8 cellular contexts compared by ENCODE assay signal in genomic region chr5:23139338-23140171, GRCh38.
DNase-seq lines count a peak whose midpoint lies in the region; ATAC-seq and TF ChIP-seq lines count a peak whose summit lies in the region.

No MANE protein-coding gene starts in this region.

- TF ChIP-seq POLR2A in lower leg skin (IDR thresholded peaks at IDR 0.05) (no peak), gastrocnemius medialis (IDR thresholded peaks at IDR 0.05) (no peak)

- H3K27ac ChIP-seq in left ventricle myocardium inferior (replicated peaks) (no peak overlapping the region), gastrocnemius medialis (no peak overlapping the region)

- 6 to 9% methylated on average over 4 of the region's 4 CpGs for WGBS in lower leg skin, 2 donors

- DNase-seq in G401 (ENCODE audit: low spot score) (peak; percentile 7), OCI-M1 (lab: John Stamatoyannopoulos, UW) (peak; percentile 68), left ventricle myocardium inferior (no peak), lower leg skin (ENCODE audit: low spot score in 2 of 2) (no peak), COLO668 (lab: John Stamatoyannopoulos, UW; ENCODE audit: unreplicated experiment) (no peak), gastrocnemius medialis (no peak), HuH-7.5 (ENCODE audit: low spot score) (no peak)

- intact Hi-C loops in left ventricle myocardium inferior (cut with micrococcal nuclease) = loop anchor here (10.0 kb wide), 1 partner anchor 255 kb away; no protein-coding TSS in a partner anchor
- intact Hi-C loops in lower leg skin (cut with DNase I; ENCODE audit: low total_unique reads) = no loop called here
- intact Hi-C loops in gastrocnemius medialis (cut with DNase I; ENCODE audit: low total_unique reads) = no loop called here

- no peaks in the 10 kb centered on the region for H3K4me1 ChIP-seq in left ventricle myocardium inferior
- H3K4me1 ChIP-seq in gastrocnemius medialis = no peaks in the 10 kb centered on the region

- H3K36me3 ChIP-seq in left ventricle myocardium inferior (no peaks in the 10 kb centered on the region), gastrocnemius medialis (no peaks in the 10 kb centered on the region)

- TF ChIP-seq CTCF in left ventricle myocardium inferior (IDR thresholded peaks at IDR 0.05; ENCODE audit: borderline replicate concordance) (peak; percentile 64), lower leg skin (IDR thresholded peaks at IDR 0.05) (no peak), gastrocnemius medialis (IDR thresholded peaks at IDR 0.05 in 4 of 5, conservative IDR thresholded peaks at IDR 0.05 in 1 of 5) (no peak)

- peaks cover under 1% of the 10 kb centered on the region for H3K9me3 ChIP-seq in left ventricle myocardium inferior (replicated peaks)
- no peaks in the 10 kb centered on the region for H3K9me3 ChIP-seq in gastrocnemius medialis

- ATAC-seq in HG03060 (IDR thresholded peaks at IDR 0.05; ENCODE audit: low read depth, unreplicated experiment) (peak; percentile 65), gastrocnemius medialis (no peak)

- in situ Hi-C loops in G401 (cut with HindIII; ENCODE audit: low sequenced_read_pairs) (no loop called here), gastrocnemius medialis (cut with MboI; ENCODE audit: low sequenced_read_pairs in 4 of 4) (no loop called here)

- H3K27me3 ChIP-seq in left ventricle myocardium inferior (ENCODE audit: low read depth) (no peaks in the 10 kb centered on the region), gastrocnemius medialis (no peaks in the 10 kb centered on the region)

- no peak overlapping the region for H3K4me3 ChIP-seq in left ventricle myocardium inferior
- H3K4me3 ChIP-seq in lower leg skin (ENCODE audit: low read depth, poor library complexity, severe bottlenecking) = no peak overlapping the region
- H3K4me3 ChIP-seq in gastrocnemius medialis = no peak overlapping the region

Comparison
In these comparisons a context has a peak if more than half of its experiments do, and no peak if none do; other contexts are left out.
1. DNase-seq: peak in G401 (single experiment) and OCI-M1 (single experiment); none in left ventricle myocardium inferior (single experiment), lower leg skin (0 of 2), COLO668 (single experiment), gastrocnemius medialis (0 of 2) and HuH-7.5 (single experiment).